ENCODE assay signal across 8 cellular contexts in the genomic region with DNA sequence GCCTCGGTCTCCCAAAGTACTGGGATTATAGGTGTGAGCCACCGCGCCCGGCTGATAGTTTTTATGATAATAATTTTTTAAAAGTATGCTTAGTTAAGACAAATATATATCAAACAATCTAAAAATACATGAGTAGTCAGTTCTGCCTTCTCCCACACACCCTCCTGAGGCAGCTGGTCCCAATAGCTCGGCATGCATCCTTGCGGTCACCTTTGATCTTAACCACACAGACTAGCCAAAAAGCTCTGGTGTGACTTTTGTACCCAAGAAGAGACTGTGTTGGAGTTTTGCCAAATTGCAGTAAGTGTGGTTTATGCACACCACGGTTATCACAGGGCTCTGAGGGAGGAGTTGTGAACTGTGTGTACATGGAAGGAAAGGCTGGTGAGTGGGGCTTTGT. TPM values are rescaled to one million over a fixed set of nuclear protein-coding genes. Genes with fewer than 3 reads are reported as not detected.
DNase-seq lines count a peak whose midpoint lies in the region; ATAC-seq lines count a peak whose summit lies in the region.

No MANE protein-coding gene starts in this region.

- H3K4me3 ChIP-seq in Karpas-422 (ENCODE audit: low read length) (no peak overlapping the region), mesendoderm (ENCODE audit: low read length) (no peak overlapping the region)

- no peaks in the 10 kb centered on the region for H3K9me3 ChIP-seq in Karpas-422 (ENCODE audit: low read length)

- H3K27me3 ChIP-seq in Karpas-422 (ENCODE audit: low read length) (no peaks in the 10 kb centered on the region), mesendoderm (ENCODE audit: insufficient read depth, low read length, poor library complexity) (no peaks in the 10 kb centered on the region)

- no peak overlapping the region for H3K56ac ChIP-seq in mesendoderm (ENCODE audit: low read length)

- no peaks in the 10 kb centered on the region for H3K9me2 ChIP-seq in Karpas-422 (replicated peaks; ENCODE audit: insufficient read depth, low read length)

- H2BK15ac ChIP-seq in mesendoderm (replicated peaks; ENCODE audit: low read depth), result no peak overlapping the region

- H2AK5ac ChIP-seq in mesendoderm (ENCODE audit: low read length), result no peak overlapping the region

- no peak overlapping the region for H4K5ac ChIP-seq in mesendoderm (ENCODE audit: low read length)

- H3K23ac ChIP-seq in mesendoderm (ENCODE audit: low read length), result no peak overlapping the region

- peak; percentile 51 to 79 for ATAC-seq in left cardiac atrium
- no peak for ATAC-seq in HG02884 (IDR thresholded peaks at IDR 0.05; ENCODE audit: unreplicated experiment)

- WGBS in mesendoderm (ENCODE audit: extremely low coverage, insufficient coverage, low lambda C conversion rate), result no CpG with 5 or more reads among the region's 7 CpGs

- H3K79me2 ChIP-seq in Karpas-422 (ENCODE audit: low read length) (no peaks in the 10 kb centered on the region), mesendoderm (ENCODE audit: control insufficient read depth, insufficient read depth, low read length) (no peaks in the 10 kb centered on the region)

- H3K18ac ChIP-seq in mesendoderm (ENCODE audit: low read length), result no peak overlapping the region

- intact Hi-C loops in left cardiac atrium (cut with DNase I), result no loop called here

- H4K8ac ChIP-seq in mesendoderm (ENCODE audit: low read depth, low read length), result no peak overlapping the region

- H2BK5ac ChIP-seq in mesendoderm (ENCODE audit: low read length), result no peak overlapping the region

- DNase-seq in MV-4-11 (lab: John Stamatoyannopoulos, UW) (peak; percentile 80), left cardiac atrium (no peak), Karpas-422 (no peak), middle frontal gyrus (ENCODE audit: extremely low spot score, low spot score) (no peak), mesendoderm (no peak)
- DNase-seq in activated CD8-positive, alpha-beta memory T cell treated with anti-CD3 and anti-CD28 coated beads, Interleukin-2, amount 50 U/mL, for 1 hour (ENCODE audit: extremely low read depth), result peak; percentile 71
- DNase-seq in stimulated activated CD8-positive, alpha-beta memory T cell treated with anti-CD3 and anti-CD28 coated beads, Interleukin-15, amount 100 ng/mL, for 4 hours (ENCODE audit: low read depth in 2 of 2), result peak; percentile 44 to 60

- H3K4me2 ChIP-seq in Karpas-422 (ENCODE audit: low read depth, low read length, poor library complexity, severe bottlenecking), result no peak overlapping the region
- H3K4me2 ChIP-seq in mesendoderm (ENCODE audit: low read length), result no peak overlapping the region

- no peak overlapping the region for H2BK120ac ChIP-seq in mesendoderm (ENCODE audit: low read depth, low read length)

- no peak overlapping the region for H3K4ac ChIP-seq in mesendoderm (ENCODE audit: low read depth, low read length)

- H3K36me3 ChIP-seq in Karpas-422 (ENCODE audit: insufficient read depth, low read length) (peaks cover 27% of the 10 kb centered on the region), mesendoderm (ENCODE audit: control insufficient read depth, insufficient read depth, low read length) (peaks cover 2% of the 10 kb centered on the region)

- no peak overlapping the region for H3K27ac ChIP-seq in Karpas-422 (ENCODE audit: low read length)
- no peak overlapping the region for H3K27ac ChIP-seq in mesendoderm (ENCODE audit: low read depth, low read length)

- H3K79me1 ChIP-seq in mesendoderm (ENCODE audit: low read length), result no peaks in the 10 kb centered on the region

- no peaks in the 10 kb centered on the region for H4K20me1 ChIP-seq in Karpas-422 (ENCODE audit: insufficient read depth, low read depth, low read length)

- H3K9ac ChIP-seq in Karpas-422 (ENCODE audit: low read length), result no peak overlapping the region
- H3K9ac ChIP-seq in mesendoderm (ENCODE audit: low read length), result no peak overlapping the region

- H2AFZ ChIP-seq in Karpas-422 (ENCODE audit: low read length), result no peak overlapping the region

- H3K4me1 ChIP-seq in Karpas-422 (ENCODE audit: low read length), result no peaks in the 10 kb centered on the region
- no peaks in the 10 kb centered on the region for H3K4me1 ChIP-seq in mesendoderm (ENCODE audit: control insufficient read depth, low read depth, low read length)

RNA-seq across cellular contexts. Expression of gene ATP6V0A1, which starts 25.6 kb away (rescaled TPM):
- total RNA-seq in left cardiac atrium, result 10 to 100 TPM; 40.3 to 55.4 TPM
- total RNA-seq in Karpas-422 (2014; rRNA removed; shearing (Covaris generic); ENCODE audit: low replicate concordance), result 53.1 and 59.9 TPM in 2 replicates
- 16.1 TPM for polyA plus RNA-seq in mesendoderm (2013, experiment 1 of 2)
- 16.7 TPM for polyA plus RNA-seq in mesendoderm (2013, experiment 2 of 2)

RNA-seq across cellular contexts. Expression of gene NAGLU, which starts 51.7 kb away (rescaled TPM):
- 10 to 100 TPM; 15.1 to 20.7 TPM for total RNA-seq in left cardiac atrium
- total RNA-seq in Karpas-422 (2014; rRNA removed; shearing (Covaris generic); ENCODE audit: low replicate concordance), result 40.0 and 71.8 TPM in 2 replicates
- 9.6 TPM for polyA plus RNA-seq in mesendoderm (2013, experiment 1 of 2)
- 9.0 TPM for polyA plus RNA-seq in mesendoderm (2013, experiment 2 of 2)

Comparison
In these comparisons a context has a peak if more than half of its experiments do, and no peak if none do; other contexts are left out.
1. DNase-seq: peak in MV-4-11 (single experiment), activated CD8-positive, alpha-beta memory T cell treated with anti-CD3 and anti-CD28 coated beads, Interleukin-2, amount 50 U/mL, for 1 hour (single experiment) and stimulated activated CD8-positive, alpha-beta memory T cell treated with anti-CD3 and anti-CD28 coated beads, Interleukin-15, amount 100 ng/mL, for 4 hours (2 of 2); none in left cardiac atrium (single experiment), Karpas-422 (single experiment), middle frontal gyrus (single experiment) and mesendoderm (single experiment).